Comparison of ENCODE assay signal across 8 cellular contexts in genomic region chr21:5118296-5118679, GRCh38.
DNase-seq lines count a peak whose midpoint lies in the region; ATAC-seq and TF ChIP-seq lines count a peak whose summit lies in the region.
"Not testable (repeated sequence)": the region's sequence is repeated elsewhere in the genome, so short reads cannot be mapped to it uniquely, and the experiment has no call there.

No MANE protein-coding gene starts in this region.

- DNase-seq in activated CD4-positive, alpha-beta T cell treated with anti-CD3 and anti-CD28 coated beads, Interleukin-2, amount 50 U/mL, for 48 hours = peak; percentile 26 to 39
- DNase-seq in activated naive CD4-positive, alpha-beta T cell treated with anti-CD3 and anti-CD28 coated beads, Interleukin-2, amount 10 ng/mL, durations not matched to agents 7 days and 5 days = peak; percentile 42
- DNase-seq in cardiac septum (ENCODE audit: low spot score) (peak; percentile 38), aorta (peak; percentile 26 to 37)
- DNase-seq in stimulated activated CD4-positive, alpha-beta T cell treated with anti-CD3 and anti-CD28 coated beads, Interleukin-15, amount 100 ng/mL, for 24 hours = peak; percentile 51

- H3K36me3 ChIP-seq in SU-DHL-6 (ENCODE audit: low read length); aorta (ENCODE audit: control insufficient read depth in 1 of 2, insufficient read depth in 2 of 2, low read length in 1 of 2): not testable (repeated sequence)

- not testable (repeated sequence) for H3K27ac Mint-ChIP-seq in activated naive CD4-positive, alpha-beta T cell treated with anti-CD3 and anti-CD28 coated beads, Interleukin-2, amount 10 ng/mL, durations not matched to agents 7 days and 5 days

- CTCF ChIA-PET in activated naive CD4-positive, alpha-beta T cell treated with anti-CD3 and anti-CD28 coated beads, Interleukin-2, amount 10 ng/mL, durations not matched to agents 7 days and 5 days (lab: Charles Lee) = not testable (repeated sequence)

- ATAC-seq in GM19395 (IDR thresholded peaks at IDR 0.05; ENCODE audit: unreplicated experiment) = peak; percentile 44
- peak; percentile 33 for ATAC-seq in HG02763 (IDR thresholded peaks at IDR 0.05; ENCODE audit: unreplicated experiment)
- ATAC-seq in aorta (ENCODE audit: low FRiP score) = not testable (repeated sequence)

- peak overlapping the region; percentile 63; the same call in 1 of the 2 replicates for H3K27ac ChIP-seq in SU-DHL-6 (ENCODE audit: low read depth, low read length)
- H3K27ac ChIP-seq in aorta (ENCODE audit: low read depth in 1 of 2, low read length in 2 of 2) = not testable (repeated sequence)

- intact Hi-C loops in cardiac septum (cut with DNase I); aorta (cut with DNase I): not testable (repeated sequence)

- not testable (repeated sequence) for H3K9me3 Mint-ChIP-seq in activated naive CD4-positive, alpha-beta T cell treated with anti-CD3 and anti-CD28 coated beads, Interleukin-2, amount 10 ng/mL, durations not matched to agents 7 days and 5 days

- not testable (repeated sequence) for H3K36me3 Mint-ChIP-seq in activated naive CD4-positive, alpha-beta T cell treated with anti-CD3 and anti-CD28 coated beads, Interleukin-2, amount 10 ng/mL, durations not matched to agents 7 days and 5 days

- not testable (repeated sequence) for H3K9me3 ChIP-seq in SU-DHL-6 (ENCODE audit: insufficient read depth, low read length); aorta (ENCODE audit: control insufficient read depth, low read length)

- H2AFZ ChIP-seq in SU-DHL-6 (ENCODE audit: low read depth, low read length, severe bottlenecking) = not testable (repeated sequence)

- H3K27me3 Mint-ChIP-seq in activated naive CD4-positive, alpha-beta T cell treated with anti-CD3 and anti-CD28 coated beads, Interleukin-2, amount 10 ng/mL, durations not matched to agents 7 days and 5 days = not testable (repeated sequence)

- not testable (repeated sequence) for H3K4me2 ChIP-seq in SU-DHL-6 (ENCODE audit: low read depth, low read length, poor library complexity, severe bottlenecking)

- not testable (repeated sequence) for H3K4me3 ChIP-seq in SU-DHL-6 (ENCODE audit: insufficient read depth, low read length, poor library complexity, severe bottlenecking); aorta (ENCODE audit: low read length in 2 of 2)

- not testable (repeated sequence) for H4K20me1 ChIP-seq in SU-DHL-6 (ENCODE audit: low read depth, low read length)

- not testable (repeated sequence) for H3K4me1 Mint-ChIP-seq in activated naive CD4-positive, alpha-beta T cell treated with anti-CD3 and anti-CD28 coated beads, Interleukin-2, amount 10 ng/mL, durations not matched to agents 7 days and 5 days

- H3K9me2 ChIP-seq in SU-DHL-6 (replicated peaks; ENCODE audit: insufficient read depth, low read length) = not testable (repeated sequence)

- H3K9ac ChIP-seq in SU-DHL-6 (ENCODE audit: low read length) = not testable (repeated sequence)

- H3K4me3 Mint-ChIP-seq in activated naive CD4-positive, alpha-beta T cell treated with anti-CD3 and anti-CD28 coated beads, Interleukin-2, amount 10 ng/mL, durations not matched to agents 7 days and 5 days = not testable (repeated sequence)

- not testable (repeated sequence) for H3K4me1 ChIP-seq in aorta (ENCODE audit: control insufficient read depth in 1 of 2, insufficient read depth in 2 of 2, low read length in 2 of 2)

- H3K27me3 ChIP-seq in SU-DHL-6 (ENCODE audit: low read length); aorta (ENCODE audit: control insufficient read depth in 1 of 2, insufficient read depth in 2 of 2, low read length in 1 of 2): not testable (repeated sequence)

- WGBS in aorta, 2 donors = 89% methylated on average over 3 to 5 of the region's 17 CpGs

- not testable (repeated sequence) for TF ChIP-seq CTCF in SU-DHL-6 (IDR thresholded peaks at IDR 0.05; ENCODE audit: insufficient read depth, low read length, poor library complexity, severe bottlenecking)

- H3K79me2 ChIP-seq in SU-DHL-6 (ENCODE audit: insufficient read depth, low read length) = not testable (repeated sequence)

- H3F3A ChIP-seq in SU-DHL-6 (ENCODE audit: insufficient read depth) = not testable (repeated sequence)
